ENCODE assay signal across 1 cellular context in the genomic region with DNA sequence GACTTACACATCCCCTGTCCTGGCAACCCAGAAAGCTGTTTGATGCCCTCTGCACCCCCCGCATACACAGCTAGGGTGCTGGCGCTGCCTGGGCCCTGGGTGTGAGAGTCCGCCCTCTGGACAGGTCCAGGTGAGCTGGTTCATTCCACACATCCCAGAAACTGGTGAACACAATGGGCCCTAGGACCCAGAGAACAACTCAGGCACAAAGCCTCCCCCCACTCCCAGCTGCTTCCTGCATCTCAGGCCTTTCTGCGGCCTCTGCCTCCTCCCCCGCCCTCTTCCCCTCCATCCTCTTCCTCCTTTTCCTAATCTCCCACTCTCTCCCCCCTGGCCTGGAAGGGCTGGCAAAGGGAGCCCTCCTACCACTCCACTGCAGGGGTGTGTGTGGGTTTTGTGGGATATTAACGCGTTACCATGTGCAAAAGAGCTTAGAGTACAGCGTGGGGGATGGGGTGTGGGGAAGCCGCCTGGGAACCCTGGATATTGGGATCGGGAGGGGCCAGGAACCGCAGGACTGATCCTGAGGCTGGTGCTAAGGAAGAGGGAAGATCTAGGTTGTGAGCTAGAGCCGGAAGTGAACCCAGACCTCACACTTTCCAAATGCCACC.
TF ChIP-seq lines count a peak whose summit lies in the region.

No MANE protein-coding gene starts in this region.

TF ChIP-seq in K562, 482 proteins besides CTCF, POLR2A, EP300 and RAD21 (continued from another document and continues in another):
- TF ChIP-seq, protein P1, sequence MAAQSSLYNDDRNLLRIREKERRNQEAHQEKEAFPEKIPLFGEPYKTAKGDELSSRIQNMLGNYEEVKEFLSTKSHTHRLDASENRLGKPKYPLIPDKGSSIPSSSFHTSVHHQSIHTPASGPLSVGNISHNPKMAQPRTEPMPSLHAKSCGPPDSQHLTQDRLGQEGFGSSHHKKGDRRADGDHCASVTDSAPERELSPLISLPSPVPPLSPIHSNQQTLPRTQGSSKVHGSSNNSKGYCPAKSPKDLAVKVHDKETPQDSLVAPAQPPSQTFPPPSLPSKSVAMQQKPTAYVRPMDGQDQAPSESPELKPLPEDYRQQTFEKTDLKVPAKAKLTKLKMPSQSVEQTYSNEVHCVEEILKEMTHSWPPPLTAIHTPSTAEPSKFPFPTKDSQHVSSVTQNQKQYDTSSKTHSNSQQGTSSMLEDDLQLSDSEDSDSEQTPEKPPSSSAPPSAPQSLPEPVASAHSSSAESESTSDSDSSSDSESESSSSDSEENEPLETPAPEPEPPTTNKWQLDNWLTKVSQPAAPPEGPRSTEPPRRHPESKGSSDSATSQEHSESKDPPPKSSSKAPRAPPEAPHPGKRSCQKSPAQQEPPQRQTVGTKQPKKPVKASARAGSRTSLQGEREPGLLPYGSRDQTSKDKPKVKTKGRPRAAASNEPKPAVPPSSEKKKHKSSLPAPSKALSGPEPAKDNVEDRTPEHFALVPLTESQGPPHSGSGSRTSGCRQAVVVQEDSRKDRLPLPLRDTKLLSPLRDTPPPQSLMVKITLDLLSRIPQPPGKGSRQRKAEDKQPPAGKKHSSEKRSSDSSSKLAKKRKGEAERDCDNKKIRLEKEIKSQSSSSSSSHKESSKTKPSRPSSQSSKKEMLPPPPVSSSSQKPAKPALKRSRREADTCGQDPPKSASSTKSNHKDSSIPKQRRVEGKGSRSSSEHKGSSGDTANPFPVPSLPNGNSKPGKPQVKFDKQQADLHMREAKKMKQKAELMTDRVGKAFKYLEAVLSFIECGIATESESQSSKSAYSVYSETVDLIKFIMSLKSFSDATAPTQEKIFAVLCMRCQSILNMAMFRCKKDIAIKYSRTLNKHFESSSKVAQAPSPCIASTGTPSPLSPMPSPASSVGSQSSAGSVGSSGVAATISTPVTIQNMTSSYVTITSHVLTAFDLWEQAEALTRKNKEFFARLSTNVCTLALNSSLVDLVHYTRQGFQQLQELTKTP (IDR thresholded peaks at IDR 0.05; ENCODE audit: low read depth in 1 of 2, partially characterized antibody in 2 of 2), result peak in 1 of 2 experiments; percentile 75
- TF ChIP-seq YY1 (IDR thresholded peaks at IDR 0.05; ENCODE audit: borderline replicate concordance in 1 of 3, control insufficient read depth in 1 of 3, extremely low read depth in 1 of 3, insufficient read depth in 3 of 3, insufficient read length in 1 of 3, insufficient replicate concordance in 2 of 3, low read depth in 1 of 3, low read length in 2 of 3) (peak in 1 of 3 experiments; percentile 35), SPI1 (IDR thresholded peaks at IDR 0.05; ENCODE audit: borderline replicate concordance, low read depth, low read length) (peak; percentile 80; the same call in 1 of the 2 replicates), HLTF (IDR thresholded peaks at IDR 0.05) (0 out of 2 replicates have a peak, but pooled peaks have one; percentile 29), ZNF445 (CRISPR knock-in tag; IDR thresholded peaks at IDR 0.05; ENCODE audit: low read depth) (no peak), KAT7 (CRISPR knock-in tag; IDR thresholded peaks at IDR 0.05; ENCODE audit: borderline replicate concordance) (peak; percentile 73; the same call in 1 of the 2 replicates), MTA2 (IDR thresholded peaks at IDR 0.05; ENCODE audit: low read depth) (peak; percentile 37), BRD9 (IDR thresholded peaks at IDR 0.05; ENCODE audit: low read depth, partially characterized antibody) (peak; percentile 96), HDAC1 (IDR thresholded peaks at IDR 0.05) (peak; percentile 46 to 85; a peak in 2 of 4 replicates), CC2D1A (IDR thresholded peaks at IDR 0.05) (peak; percentile 77), MTA3 (IDR thresholded peaks at IDR 0.05; ENCODE audit: borderline replicate concordance) (0 out of 2 replicates have a peak, but pooled peaks have one; percentile 26), KDM1A (IDR thresholded peaks at IDR 0.05) (peak; percentile 65 to 86), ARNT (IDR thresholded peaks at IDR 0.05) (0 out of 4 replicates have a peak, but pooled peaks of 1 of the 2 experiments have one; percentile 43), RBM15 (IDR thresholded peaks at IDR 0.05; ENCODE audit: insufficient read depth, low read length) (no peak), SMARCA4 (IDR thresholded peaks at IDR 0.05) (peak; percentile 77), CBX5 (IDR thresholded peaks at IDR 0.05; ENCODE audit: borderline replicate concordance, low read depth) (peak; percentile 65; the same call in 1 of the 2 replicates), HDAC3 (IDR thresholded peaks at IDR 0.05; ENCODE audit: borderline replicate concordance, partially characterized antibody) (no peak), FOXK1 (CRISPR knock-in tag; IDR thresholded peaks at IDR 0.05; ENCODE audit: borderline replicate concordance) (no peak), PHF20 (IDR thresholded peaks at IDR 0.05; ENCODE audit: partially characterized antibody) (peak; percentile 75), ASH1L (IDR thresholded peaks at IDR 0.05; ENCODE audit: borderline replicate concordance, low read depth, partially characterized antibody) (peak; percentile 57), TRIM24 (IDR thresholded peaks at IDR 0.05) (peak in 1 of 2 experiments; percentile 54; a peak in 3 of 4 replicates), KLF16 (IDR thresholded peaks at IDR 0.05) (peak; percentile 64), NBN (IDR thresholded peaks at IDR 0.05; ENCODE audit: low read depth) (peak; percentile 90)
- TF ChIP-seq, protein P2, sequence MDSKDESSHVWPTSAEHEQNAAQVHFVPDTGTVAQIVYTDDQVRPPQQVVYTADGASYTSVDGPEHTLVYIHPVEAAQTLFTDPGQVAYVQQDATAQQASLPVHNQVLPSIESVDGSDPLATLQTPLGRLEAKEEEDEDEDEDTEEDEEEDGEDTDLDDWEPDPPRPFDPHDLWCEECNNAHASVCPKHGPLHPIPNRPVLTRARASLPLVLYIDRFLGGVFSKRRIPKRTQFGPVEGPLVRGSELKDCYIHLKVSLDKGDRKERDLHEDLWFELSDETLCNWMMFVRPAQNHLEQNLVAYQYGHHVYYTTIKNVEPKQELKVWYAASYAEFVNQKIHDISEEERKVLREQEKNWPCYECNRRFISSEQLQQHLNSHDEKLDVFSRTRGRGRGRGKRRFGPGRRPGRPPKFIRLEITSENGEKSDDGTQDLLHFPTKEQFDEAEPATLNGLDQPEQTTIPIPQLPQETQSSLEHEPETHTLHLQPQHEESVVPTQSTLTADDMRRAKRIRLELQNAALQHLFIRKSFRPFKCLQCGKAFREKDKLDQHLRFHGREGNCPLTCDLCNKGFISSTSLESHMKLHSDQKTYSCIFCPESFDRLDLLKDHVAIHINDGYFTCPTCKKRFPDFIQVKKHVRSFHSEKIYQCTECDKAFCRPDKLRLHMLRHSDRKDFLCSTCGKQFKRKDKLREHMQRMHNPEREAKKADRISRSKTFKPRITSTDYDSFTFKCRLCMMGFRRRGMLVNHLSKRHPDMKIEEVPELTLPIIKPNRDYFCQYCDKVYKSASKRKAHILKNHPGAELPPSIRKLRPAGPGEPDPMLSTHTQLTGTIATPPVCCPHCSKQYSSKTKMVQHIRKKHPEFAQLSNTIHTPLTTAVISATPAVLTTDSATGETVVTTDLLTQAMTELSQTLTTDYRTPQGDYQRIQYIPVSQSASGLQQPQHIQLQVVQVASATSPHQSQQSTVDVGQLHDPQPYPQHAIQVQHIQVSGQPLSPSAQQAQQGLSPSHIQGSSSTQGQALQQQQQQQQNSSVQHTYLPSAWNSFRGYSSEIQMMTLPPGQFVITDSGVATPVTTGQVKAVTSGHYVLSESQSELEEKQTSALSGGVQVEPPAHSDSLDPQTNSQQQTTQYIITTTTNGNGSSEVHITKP (IDR thresholded peaks at IDR 0.05; ENCODE audit: partially characterized antibody), result peak; percentile 81
- TF ChIP-seq, protein P3, sequence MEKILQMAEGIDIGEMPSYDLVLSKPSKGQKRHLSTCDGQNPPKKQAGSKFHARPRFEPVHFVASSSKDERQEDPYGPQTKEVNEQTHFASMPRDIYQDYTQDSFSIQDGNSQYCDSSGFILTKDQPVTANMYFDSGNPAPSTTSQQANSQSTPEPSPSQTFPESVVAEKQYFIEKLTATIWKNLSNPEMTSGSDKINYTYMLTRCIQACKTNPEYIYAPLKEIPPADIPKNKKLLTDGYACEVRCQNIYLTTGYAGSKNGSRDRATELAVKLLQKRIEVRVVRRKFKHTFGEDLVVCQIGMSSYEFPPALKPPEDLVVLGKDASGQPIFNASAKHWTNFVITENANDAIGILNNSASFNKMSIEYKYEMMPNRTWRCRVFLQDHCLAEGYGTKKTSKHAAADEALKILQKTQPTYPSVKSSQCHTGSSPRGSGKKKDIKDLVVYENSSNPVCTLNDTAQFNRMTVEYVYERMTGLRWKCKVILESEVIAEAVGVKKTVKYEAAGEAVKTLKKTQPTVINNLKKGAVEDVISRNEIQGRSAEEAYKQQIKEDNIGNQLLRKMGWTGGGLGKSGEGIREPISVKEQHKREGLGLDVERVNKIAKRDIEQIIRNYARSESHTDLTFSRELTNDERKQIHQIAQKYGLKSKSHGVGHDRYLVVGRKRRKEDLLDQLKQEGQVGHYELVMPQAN (IDR thresholded peaks at IDR 0.05; ENCODE audit: borderline replicate concordance), result 0 out of 2 replicates have a peak, but pooled peaks have one; percentile 55
- TF ChIP-seq, protein P4, sequence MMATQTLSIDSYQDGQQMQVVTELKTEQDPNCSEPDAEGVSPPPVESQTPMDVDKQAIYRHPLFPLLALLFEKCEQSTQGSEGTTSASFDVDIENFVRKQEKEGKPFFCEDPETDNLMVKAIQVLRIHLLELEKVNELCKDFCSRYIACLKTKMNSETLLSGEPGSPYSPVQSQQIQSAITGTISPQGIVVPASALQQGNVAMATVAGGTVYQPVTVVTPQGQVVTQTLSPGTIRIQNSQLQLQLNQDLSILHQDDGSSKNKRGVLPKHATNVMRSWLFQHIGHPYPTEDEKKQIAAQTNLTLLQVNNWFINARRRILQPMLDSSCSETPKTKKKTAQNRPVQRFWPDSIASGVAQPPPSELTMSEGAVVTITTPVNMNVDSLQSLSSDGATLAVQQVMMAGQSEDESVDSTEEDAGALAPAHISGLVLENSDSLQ (IDR thresholded peaks at IDR 0.05), result no peak
- TF ChIP-seq, protein P5, sequence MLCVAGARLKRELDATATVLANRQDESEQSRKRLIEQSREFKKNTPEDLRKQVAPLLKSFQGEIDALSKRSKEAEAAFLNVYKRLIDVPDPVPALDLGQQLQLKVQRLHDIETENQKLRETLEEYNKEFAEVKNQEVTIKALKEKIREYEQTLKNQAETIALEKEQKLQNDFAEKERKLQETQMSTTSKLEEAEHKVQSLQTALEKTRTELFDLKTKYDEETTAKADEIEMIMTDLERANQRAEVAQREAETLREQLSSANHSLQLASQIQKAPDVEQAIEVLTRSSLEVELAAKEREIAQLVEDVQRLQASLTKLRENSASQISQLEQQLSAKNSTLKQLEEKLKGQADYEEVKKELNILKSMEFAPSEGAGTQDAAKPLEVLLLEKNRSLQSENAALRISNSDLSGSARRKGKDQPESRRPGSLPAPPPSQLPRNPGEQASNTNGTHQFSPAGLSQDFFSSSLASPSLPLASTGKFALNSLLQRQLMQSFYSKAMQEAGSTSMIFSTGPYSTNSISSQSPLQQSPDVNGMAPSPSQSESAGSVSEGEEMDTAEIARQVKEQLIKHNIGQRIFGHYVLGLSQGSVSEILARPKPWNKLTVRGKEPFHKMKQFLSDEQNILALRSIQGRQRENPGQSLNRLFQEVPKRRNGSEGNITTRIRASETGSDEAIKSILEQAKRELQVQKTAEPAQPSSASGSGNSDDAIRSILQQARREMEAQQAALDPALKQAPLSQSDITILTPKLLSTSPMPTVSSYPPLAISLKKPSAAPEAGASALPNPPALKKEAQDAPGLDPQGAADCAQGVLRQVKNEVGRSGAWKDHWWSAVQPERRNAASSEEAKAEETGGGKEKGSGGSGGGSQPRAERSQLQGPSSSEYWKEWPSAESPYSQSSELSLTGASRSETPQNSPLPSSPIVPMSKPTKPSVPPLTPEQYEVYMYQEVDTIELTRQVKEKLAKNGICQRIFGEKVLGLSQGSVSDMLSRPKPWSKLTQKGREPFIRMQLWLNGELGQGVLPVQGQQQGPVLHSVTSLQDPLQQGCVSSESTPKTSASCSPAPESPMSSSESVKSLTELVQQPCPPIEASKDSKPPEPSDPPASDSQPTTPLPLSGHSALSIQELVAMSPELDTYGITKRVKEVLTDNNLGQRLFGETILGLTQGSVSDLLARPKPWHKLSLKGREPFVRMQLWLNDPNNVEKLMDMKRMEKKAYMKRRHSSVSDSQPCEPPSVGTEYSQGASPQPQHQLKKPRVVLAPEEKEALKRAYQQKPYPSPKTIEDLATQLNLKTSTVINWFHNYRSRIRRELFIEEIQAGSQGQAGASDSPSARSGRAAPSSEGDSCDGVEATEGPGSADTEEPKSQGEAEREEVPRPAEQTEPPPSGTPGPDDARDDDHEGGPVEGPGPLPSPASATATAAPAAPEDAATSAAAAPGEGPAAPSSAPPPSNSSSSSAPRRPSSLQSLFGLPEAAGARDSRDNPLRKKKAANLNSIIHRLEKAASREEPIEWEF (CRISPR knock-in tag; IDR thresholded peaks at IDR 0.05), result no peak
- TF ChIP-seq, protein P6, sequence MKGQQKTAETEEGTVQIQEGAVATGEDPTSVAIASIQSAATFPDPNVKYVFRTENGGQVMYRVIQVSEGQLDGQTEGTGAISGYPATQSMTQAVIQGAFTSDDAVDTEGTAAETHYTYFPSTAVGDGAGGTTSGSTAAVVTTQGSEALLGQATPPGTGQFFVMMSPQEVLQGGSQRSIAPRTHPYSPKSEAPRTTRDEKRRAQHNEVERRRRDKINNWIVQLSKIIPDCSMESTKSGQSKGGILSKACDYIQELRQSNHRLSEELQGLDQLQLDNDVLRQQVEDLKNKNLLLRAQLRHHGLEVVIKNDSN (CRISPR knock-in tag; IDR thresholded peaks at IDR 0.05), result 0 out of 2 replicates have a peak, but pooled peaks have one; percentile 22
- TF ChIP-seq, protein P7, sequence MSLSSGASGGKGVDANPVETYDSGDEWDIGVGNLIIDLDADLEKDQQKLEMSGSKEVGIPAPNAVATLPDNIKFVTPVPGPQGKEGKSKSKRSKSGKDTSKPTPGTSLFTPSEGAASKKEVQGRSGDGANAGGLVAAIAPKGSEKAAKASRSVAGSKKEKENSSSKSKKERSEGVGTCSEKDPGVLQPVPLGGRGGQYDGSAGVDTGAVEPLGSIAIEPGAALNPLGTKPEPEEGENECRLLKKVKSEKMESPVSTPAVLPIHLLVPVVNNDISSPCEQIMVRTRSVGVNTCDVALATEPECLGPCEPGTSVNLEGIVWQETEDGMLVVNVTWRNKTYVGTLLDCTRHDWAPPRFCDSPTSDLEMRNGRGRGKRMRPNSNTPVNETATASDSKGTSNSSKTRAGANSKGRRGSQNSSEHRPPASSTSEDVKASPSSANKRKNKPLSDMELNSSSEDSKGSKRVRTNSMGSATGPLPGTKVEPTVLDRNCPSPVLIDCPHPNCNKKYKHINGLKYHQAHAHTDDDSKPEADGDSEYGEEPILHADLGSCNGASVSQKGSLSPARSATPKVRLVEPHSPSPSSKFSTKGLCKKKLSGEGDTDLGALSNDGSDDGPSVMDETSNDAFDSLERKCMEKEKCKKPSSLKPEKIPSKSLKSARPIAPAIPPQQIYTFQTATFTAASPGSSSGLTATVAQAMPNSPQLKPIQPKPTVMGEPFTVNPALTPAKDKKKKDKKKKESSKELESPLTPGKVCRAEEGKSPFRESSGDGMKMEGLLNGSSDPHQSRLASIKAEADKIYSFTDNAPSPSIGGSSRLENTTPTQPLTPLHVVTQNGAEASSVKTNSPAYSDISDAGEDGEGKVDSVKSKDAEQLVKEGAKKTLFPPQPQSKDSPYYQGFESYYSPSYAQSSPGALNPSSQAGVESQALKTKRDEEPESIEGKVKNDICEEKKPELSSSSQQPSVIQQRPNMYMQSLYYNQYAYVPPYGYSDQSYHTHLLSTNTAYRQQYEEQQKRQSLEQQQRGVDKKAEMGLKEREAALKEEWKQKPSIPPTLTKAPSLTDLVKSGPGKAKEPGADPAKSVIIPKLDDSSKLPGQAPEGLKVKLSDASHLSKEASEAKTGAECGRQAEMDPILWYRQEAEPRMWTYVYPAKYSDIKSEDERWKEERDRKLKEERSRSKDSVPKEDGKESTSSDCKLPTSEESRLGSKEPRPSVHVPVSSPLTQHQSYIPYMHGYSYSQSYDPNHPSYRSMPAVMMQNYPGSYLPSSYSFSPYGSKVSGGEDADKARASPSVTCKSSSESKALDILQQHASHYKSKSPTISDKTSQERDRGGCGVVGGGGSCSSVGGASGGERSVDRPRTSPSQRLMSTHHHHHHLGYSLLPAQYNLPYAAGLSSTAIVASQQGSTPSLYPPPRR (CRISPR knock-in tag; IDR thresholded peaks at IDR 0.05; ENCODE audit: borderline replicate concordance), result peak; percentile 61; the same call in 1 of the 2 replicates
